Comparison of ENCODE assay signal across 8 cellular contexts in the genomic region with DNA sequence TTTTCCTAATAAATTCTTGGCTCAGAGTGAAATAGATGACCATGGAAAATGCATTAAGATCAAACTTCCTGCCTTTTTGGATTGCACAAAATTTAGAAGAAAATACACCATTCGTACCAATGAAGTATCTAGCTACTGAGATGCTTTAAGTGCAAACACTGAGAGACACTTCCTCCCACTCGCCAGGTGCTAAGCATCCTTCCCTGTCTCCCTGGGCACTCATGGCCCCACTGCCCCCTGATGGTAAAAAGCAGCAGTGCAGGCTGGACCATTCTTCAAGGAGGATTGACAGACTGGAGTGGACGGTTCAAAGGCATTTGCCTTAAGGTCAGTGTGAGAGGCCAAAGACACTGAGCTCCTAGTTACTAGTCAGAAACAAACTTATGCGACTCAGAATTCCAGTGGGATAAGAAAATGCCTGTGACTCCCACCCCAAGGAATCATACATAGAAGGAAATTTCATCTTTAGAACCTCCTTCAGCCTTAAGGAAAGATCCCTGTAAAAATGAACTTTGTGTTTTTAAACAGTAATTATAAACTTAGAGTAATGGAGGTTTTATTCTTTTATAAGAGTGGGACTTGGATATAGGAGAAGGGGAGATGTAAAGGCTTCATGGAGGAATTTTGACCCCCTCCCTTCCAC.
DNase-seq lines count a peak whose midpoint lies in the region; ATAC-seq and TF ChIP-seq lines count a peak whose summit lies in the region.

No MANE protein-coding gene starts in this region.

- WGBS in tibial nerve, 2 donors: 13 to 19% methylated on average over 4 of the region's 4 CpGs

- H2AFZ ChIP-seq in osteoblast (ENCODE audit: low read length): no peak overlapping the region

- TF ChIP-seq EP300 in tibial nerve (IDR thresholded peaks at IDR 0.05): no peak

- TF ChIP-seq CTCF in fibroblast of villous mesenchyme (IDR thresholded peaks at IDR 0.05; ENCODE audit: insufficient read depth, low read depth, low read length): peak; percentile 98
- TF ChIP-seq CTCF in osteoblast (IDR thresholded peaks at IDR 0.05; ENCODE audit: extremely low read depth, low read depth, low read length): peak; percentile 82
- TF ChIP-seq CTCF in tibial nerve (IDR thresholded peaks at IDR 0.05): peak; percentile 53 to 66 (median 61)

- DNase-seq in COR-L47 (lab: John Stamatoyannopoulos, UW) (peak; percentile 44), RKO (ENCODE audit: low spot score) (peak; percentile 29), fibroblast of villous mesenchyme (ENCODE audit: low read depth) (peak; percentile 60), osteoblast (ENCODE audit: insufficient read length, low spot score, missing footprints) (peak; percentile 88), tibial nerve (ENCODE audit: low spot score in 2 of 2) (peak; percentile 60 to 85)
- peak; percentile 36 to 38 for DNase-seq in activated T-helper 1 cell treated with anti-CD3 and anti-CD28 coated beads, Interleukin-2, amount 50 U/mL, for 16 hours (ENCODE audit: low read depth in 1 of 2, low spot score in 1 of 2)

- H3K27ac ChIP-seq in osteoblast (ENCODE audit: low read depth, low read length): no peak overlapping the region
- H3K27ac ChIP-seq in tibial nerve: no peak overlapping the region

- H3K4me1 ChIP-seq in osteoblast (ENCODE audit: insufficient read depth, low read length): no peaks in the 10 kb centered on the region
- H3K4me1 ChIP-seq in tibial nerve: peaks cover 0 to 3% (median 0%) of the 10 kb centered on the region in 4 donors

- no peak overlapping the region for H3K4me2 ChIP-seq in osteoblast (ENCODE audit: insufficient read depth, low read length)

- H3K27me3 ChIP-seq in osteoblast (ENCODE audit: insufficient read depth, low read length) (peaks cover 7% of the 10 kb centered on the region), tibial nerve (no peaks in the 10 kb centered on the region)

- no peaks in the 10 kb centered on the region for H3K79me2 ChIP-seq in osteoblast (ENCODE audit: insufficient read depth, low read length)

- ATAC-seq in GM19372 (IDR thresholded peaks at IDR 0.05; ENCODE audit: low read depth, unreplicated experiment) (peak; percentile 90), HG03565 (IDR thresholded peaks at IDR 0.05; ENCODE audit: unreplicated experiment) (peak; percentile 84)

- no peak for TF ChIP-seq POLR2A in tibial nerve (IDR thresholded peaks at IDR 0.05)

- H3K36me3 ChIP-seq in osteoblast (ENCODE audit: insufficient read depth, low read length) (no peaks in the 10 kb centered on the region), tibial nerve (no peaks in the 10 kb centered on the region)

- H3K4me3 ChIP-seq in fibroblast of villous mesenchyme (ENCODE audit: low read depth, low read length) (no peak overlapping the region), osteoblast (ENCODE audit: insufficient read depth, low read length) (no peak overlapping the region), tibial nerve (no peak overlapping the region)

- H3K9me3 ChIP-seq in osteoblast (ENCODE audit: low read depth, low read length) (no peaks in the 10 kb centered on the region), tibial nerve (no peaks in the 10 kb centered on the region)

- H4K20me1 ChIP-seq in osteoblast (ENCODE audit: insufficient read depth, low read length): no peaks in the 10 kb centered on the region

Comparison
In these comparisons a context has a peak if more than half of its experiments do, and no peak if none do; other contexts are left out.
1. DNase-seq: peak in every context shown above with its lines; median percentile 88 in osteoblast; 72 in tibial nerve; 60 in fibroblast of villous mesenchyme; 44 in COR-L47; 37 in activated T-helper 1 cell treated with anti-CD3 and anti-CD28 coated beads, Interleukin-2, amount 50 U/mL, for 16 hours; 29 in RKO.